ENCODE assay signal across 1 cellular context in genomic region chr4:6327220-6327917, GRCh38.
TF ChIP-seq lines count a peak whose summit lies in the region.

No MANE protein-coding gene starts in this region.

TF ChIP-seq in HepG2, 621 proteins besides CTCF, POLR2A, EP300 and RAD21 (continued from another document and continues in another):
- TF ChIP-seq ZNF512 (CRISPR knock-in tag; IDR thresholded peaks at IDR 0.05) (no peak), ZBTB43 (CRISPR knock-in tag; conservative IDR thresholded peaks at IDR 0.05) (no peak), ZBTB7B (CRISPR knock-in tag; IDR thresholded peaks at IDR 0.05) (no peak; the same call in 1 of the 2 replicates), ATRX (CRISPR knock-in tag; IDR thresholded peaks at IDR 0.05; ENCODE audit: borderline replicate concordance) (no peak), ZNF484 (CRISPR knock-in tag; IDR thresholded peaks at IDR 0.05; ENCODE audit: borderline replicate concordance, low read depth) (no peak), MED1 (CRISPR knock-in tag; IDR thresholded peaks at IDR 0.05) (no peak), GZF1 (CRISPR knock-in tag; IDR thresholded peaks at IDR 0.05) (no peak), ZBTB10 (CRISPR knock-in tag; IDR thresholded peaks at IDR 0.05; ENCODE audit: borderline replicate concordance) (no peak), HOXA3 (CRISPR knock-in tag; IDR thresholded peaks at IDR 0.05) (peak; percentile 40; the same call in 1 of the 2 replicates), ZNF280D (CRISPR knock-in tag; IDR thresholded peaks at IDR 0.05) (no peak), NCOA2 (CRISPR knock-in tag; IDR thresholded peaks at IDR 0.05) (no peak), FOXA1 (IDR thresholded peaks at IDR 0.05) (no peak), FOXA1 (CRISPR knock-in tag; IDR thresholded peaks at IDR 0.05) (0 out of 2 replicates have a peak, but pooled peaks have one; percentile 14), ZNF362 (CRISPR knock-in tag; IDR thresholded peaks at IDR 0.05; ENCODE audit: borderline replicate concordance) (no peak), GATA4 (IDR thresholded peaks at IDR 0.05; ENCODE audit: borderline replicate concordance, low read depth) (no peak), ZNF878 (CRISPR knock-in tag; IDR thresholded peaks at IDR 0.05) (no peak), ZFP36L1 (CRISPR knock-in tag; IDR thresholded peaks at IDR 0.05) (no peak), RBM39 (IDR thresholded peaks at IDR 0.05; ENCODE audit: low read depth, low read length, poor library complexity, severe bottlenecking) (no peak), FOXK1 (CRISPR knock-in tag; IDR thresholded peaks at IDR 0.05; ENCODE audit: borderline replicate concordance, low read depth) (0 out of 2 replicates have a peak, but pooled peaks have one; percentile 17), ZNF720 (CRISPR knock-in tag; IDR thresholded peaks at IDR 0.05) (no peak), TAF15 (IDR thresholded peaks at IDR 0.05; ENCODE audit: low read depth, low read length, poor library complexity, severe bottlenecking) (no peak), SMYD3 (CRISPR knock-in tag; IDR thresholded peaks at IDR 0.05) (no peak), ZNF354B (CRISPR knock-in tag; IDR thresholded peaks at IDR 0.05) (no peak), ZNF205 (CRISPR knock-in tag; IDR thresholded peaks at IDR 0.05) (no peak), RERE (CRISPR knock-in tag; IDR thresholded peaks at IDR 0.05; ENCODE audit: low read depth) (no peak), LRRFIP1 (CRISPR knock-in tag; conservative IDR thresholded peaks at IDR 0.05) (no peak), ZNF609 (CRISPR knock-in tag; IDR thresholded peaks at IDR 0.05; ENCODE audit: borderline replicate concordance) (peak; percentile 22; the same call in 1 of the 2 replicates), ZKSCAN8 (CRISPR knock-in tag; IDR thresholded peaks at IDR 0.05; ENCODE audit: borderline replicate concordance) (no peak), IRX3 (CRISPR knock-in tag; IDR thresholded peaks at IDR 0.05; ENCODE audit: borderline replicate concordance, low read depth) (no peak), ZNF607 (CRISPR knock-in tag; IDR thresholded peaks at IDR 0.05; ENCODE audit: borderline replicate concordance) (no peak), ZNF724P (CRISPR knock-in tag; IDR thresholded peaks at IDR 0.05; ENCODE audit: borderline replicate concordance) (no peak), ZNF260 (CRISPR knock-in tag; IDR thresholded peaks at IDR 0.05; ENCODE audit: borderline replicate concordance, low read depth) (no peak), NFKB2 (CRISPR knock-in tag; IDR thresholded peaks at IDR 0.05; ENCODE audit: borderline replicate concordance) (no peak), RNF2 (conservative IDR thresholded peaks at IDR 0.05; ENCODE audit: low read depth) (no peak), CBX5 (CRISPR knock-in tag; IDR thresholded peaks at IDR 0.05; ENCODE audit: borderline replicate concordance) (0 out of 2 replicates have a peak, but pooled peaks have one; percentile 61)
